ENCODE assay signal across 21 cellular contexts in the genomic region with DNA sequence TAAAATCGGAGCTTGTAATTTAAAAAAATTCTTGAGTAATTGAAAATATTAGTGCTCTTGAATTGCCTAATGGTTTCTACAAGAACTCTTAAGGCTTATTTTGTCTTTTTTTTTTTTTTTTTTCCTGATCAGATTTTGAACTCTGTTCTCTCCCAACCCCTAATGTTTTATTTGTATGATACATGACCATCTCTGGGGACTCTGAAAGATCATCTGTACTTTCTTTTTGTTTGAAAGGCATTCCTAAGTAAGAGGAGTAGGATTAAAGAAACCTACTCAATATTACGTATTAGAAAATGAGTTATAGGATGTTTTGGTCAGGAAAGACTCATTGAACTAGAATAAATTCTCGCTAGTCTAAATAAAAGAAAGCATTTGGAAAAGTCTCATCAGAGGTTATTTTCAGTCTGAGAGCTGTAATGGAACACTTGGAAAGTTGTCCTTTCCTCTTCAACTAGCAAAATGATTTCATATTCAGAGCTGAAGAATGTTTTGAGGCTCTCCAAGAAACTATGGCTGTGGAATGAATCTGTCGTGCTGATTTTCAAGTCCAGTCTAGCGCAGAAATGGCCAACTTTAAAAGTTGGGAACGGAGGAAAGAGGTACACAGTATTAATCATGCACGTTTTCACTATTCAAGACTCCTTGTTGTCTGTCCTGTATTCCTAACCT.
DNase-seq lines count a peak whose midpoint lies in the region; ATAC-seq and TF ChIP-seq lines count a peak whose summit lies in the region.
"Had no signal": no experiment of that assay in that cellular context is flagged by ENCODE, and none has a peak within 500 bp of the region (broad histone marks: within the 10 kb centered on the region; RNA-seq: fewer than 3 reads in every experiment).

No MANE protein-coding gene starts in this region.

- no peaks in the 10 kb centered on the region for H3K4me1 Mint-ChIP-seq in natural killer cell
- H3K4me1 Mint-ChIP-seq: B cell, memory B cell had no signal

- 0 out of 2 replicates have a peak, but pooled peaks cover 2% of the 10 kb centered on the region for H3K9me1 ChIP-seq in IMR-90 (ENCODE audit: insufficient read depth, low read length)

- no peak overlapping the region for H3K4me3 ChIP-seq in IMR-90 (ENCODE audit: insufficient read depth, low read depth, low read length)
- peak overlapping the region in 3 of 4 experiments; percentile 13 to 33 (median 15) for H3K4me3 ChIP-seq in fibroblast of lung (replicated peaks in 1 of 4; ENCODE audit: control extremely low read depth in 1 of 4, insufficient read depth in 1 of 4, low read depth in 3 of 4, low read length in 4 of 4)
- no peak overlapping the region for H3K4me3 ChIP-seq in osteoblast (ENCODE audit: insufficient read depth, low read length)
- H3K4me3 ChIP-seq: upper lobe of left lung had no signal

- H3K79me1 ChIP-seq in IMR-90 (ENCODE audit: low read depth in 1 of 2, low read length in 2 of 2), result peaks cover 0 to 8% of the 10 kb centered on the region in 2 experiments; a peak in 3 of 4 replicates

- H3K18ac ChIP-seq in IMR-90 (ENCODE audit: low read depth, low read length), result peak overlapping the region; percentile 41; the same call in 1 of the 2 replicates

- no peaks in the 10 kb centered on the region for H3K9me3 Mint-ChIP-seq in natural killer cell
- H3K9me3 Mint-ChIP-seq: memory B cell had no signal

- H3K4me1 ChIP-seq in IMR-90 (ENCODE audit: control insufficient read depth, insufficient read depth, low read length), result peaks cover 8% of the 10 kb centered on the region
- H3K4me1 ChIP-seq in fibroblast of lung (ENCODE audit: control insufficient read depth, extremely low read depth, insufficient read depth, low read length), result peaks cover 3% of the 10 kb centered on the region
- H3K4me1 ChIP-seq in osteoblast (ENCODE audit: insufficient read depth, low read length), result no peaks in the 10 kb centered on the region

- intact Hi-C loops in IMR-90 (cut with micrococcal nuclease) (no loop called here), natural killer cell (cut with micrococcal nuclease) (no loop called here)

- no peak overlapping the region for H4K5ac ChIP-seq in IMR-90 (ENCODE audit: low read depth, low read length)

- H2BK5ac ChIP-seq in IMR-90 (ENCODE audit: low read depth, low read length, poor library complexity, severe bottlenecking), result no peak overlapping the region

- peaks cover 11 to 38% of the 10 kb centered on the region in 2 donors for H3K27me3 Mint-ChIP-seq in natural killer cell (ENCODE audit: low read depth in 2 of 2)

- H4K20me1 ChIP-seq in IMR-90 (ENCODE audit: insufficient read depth, low read length), result no peaks in the 10 kb centered on the region
- no peaks in the 10 kb centered on the region for H4K20me1 ChIP-seq in fibroblast of lung (ENCODE audit: control insufficient read depth, extremely low read depth, insufficient read depth, low read length)
- H4K20me1 ChIP-seq in osteoblast (ENCODE audit: insufficient read depth, low read length), result no peaks in the 10 kb centered on the region

- H2AK5ac ChIP-seq in IMR-90 (ENCODE audit: low read depth, low read length), result no peak overlapping the region

- H2BK20ac ChIP-seq in IMR-90 (ENCODE audit: low read depth, low read length), result no peak overlapping the region

- H3K27me3 ChIP-seq in IMR-90 (ENCODE audit: control insufficient read depth, insufficient read depth, low read length) (no peaks in the 10 kb centered on the region), fibroblast of lung (ENCODE audit: control insufficient read depth, insufficient read depth, low read length) (no peaks in the 10 kb centered on the region), osteoblast (ENCODE audit: insufficient read depth, low read length) (no peaks in the 10 kb centered on the region)
- H3K27me3 ChIP-seq: upper lobe of left lung had no signal

- H3K56ac ChIP-seq in IMR-90 (ENCODE audit: extremely low read depth, insufficient read depth, low read length), result no peak overlapping the region

- 80% methylated on average over 1 of the region's 7 CpGs; no CpG with 5 or more reads in 1 of the 2 experiments for WGBS in IMR-90 (ENCODE audit: extremely low coverage in 2 of 2, insufficient read length in 1 of 2), 2 experiments

- no peak overlapping the region for H3K23ac ChIP-seq in IMR-90 (ENCODE audit: low read depth, low read length)

- H3K9me3 ChIP-seq in IMR-90 (ENCODE audit: control insufficient read depth, insufficient read depth, low read length) (no peaks in the 10 kb centered on the region), fibroblast of lung (ENCODE audit: control insufficient read depth, insufficient read depth, low read depth, low read length) (no peaks in the 10 kb centered on the region), osteoblast (ENCODE audit: low read depth, low read length) (no peaks in the 10 kb centered on the region)
- H3K9me3 ChIP-seq: upper lobe of left lung had no signal

- H2AK9ac ChIP-seq in IMR-90 (replicated peaks; ENCODE audit: low read depth, low read length, poor library complexity), result no peak overlapping the region

- CTCF ChIA-PET in IMR-90 (lab: Yijun Ruan, JAX), result interaction anchor here (0.6 to 0.7 kb wide), 2 partner anchors 8 to 45 kb away, joined by 5 to 6 read pairs; no protein-coding TSS in a partner anchor

- no peak for TF ChIP-seq RAD21 in IMR-90 (IDR thresholded peaks at IDR 0.05; ENCODE audit: low read length)

- no peak overlapping the region for H2BK15ac ChIP-seq in IMR-90 (ENCODE audit: low read depth, low read length)

- dilution Hi-C loops in IMR-90 (cut with HindIII; ENCODE audit: low sequenced_read_pairs, unreplicated experiment), result no loop called here

- in situ Hi-C loops in IMR-90 (cut with MboI; ENCODE audit: low sequenced_read_pairs), result no loop called here

- H3K4me2 ChIP-seq in IMR-90 (ENCODE audit: low read depth, low read length), result no peak overlapping the region
- peak overlapping the region; percentile 58 for H3K4me2 ChIP-seq in fibroblast of lung (ENCODE audit: extremely low read depth, insufficient read depth, low read length)
- H3K4me2 ChIP-seq in osteoblast (ENCODE audit: insufficient read depth, low read length), result peak overlapping the region; percentile 5

- POLR2A ChIA-PET in IMR-90 (lab: Charles Lee; ENCODE audit: unreplicated experiment), result interaction anchor here (0.8 kb wide), 1 partner anchor 16 kb away, joined by 8 read pairs; no protein-coding TSS in a partner anchor

- BruUV-seq in IMR-90 (replicated peaks; lab: Mats Ljungman, UMichigan), result no TSS peak

- ATAC-seq in IMR-90 (ENCODE audit: low read depth) (no peak), HG03520 (IDR thresholded peaks at IDR 0.05; ENCODE audit: unreplicated experiment) (no peak), natural killer cell (no peak), HG03280 (IDR thresholded peaks at IDR 0.05; ENCODE audit: unreplicated experiment) (no peak)
- ATAC-seq in stimulated activated naive CD8-positive, alpha-beta T cell treated with anti-CD3 and anti-CD28 coated beads, Interleukin-15, Interleukin-2, amounts not matched to agents 100 U/mL and 50 U/mL, for 24 hours, result no peak

- H2AFZ ChIP-seq in IMR-90 (replicated peaks; ENCODE audit: low read length, poor library complexity), result no peak overlapping the region
- peak overlapping the region; percentile 26 for H2AFZ ChIP-seq in fibroblast of lung (ENCODE audit: low read length)
- no peak overlapping the region for H2AFZ ChIP-seq in osteoblast (ENCODE audit: low read length)

- no peak overlapping the region for H3K14ac ChIP-seq in IMR-90 (replicated peaks; ENCODE audit: low read depth, low read length)

- H3K9ac ChIP-seq in IMR-90 (ENCODE audit: low read depth, low read length) (no peak overlapping the region), fibroblast of lung (ENCODE audit: insufficient read depth, low read length) (no peak overlapping the region)

- no peak overlapping the region for H4K8ac ChIP-seq in IMR-90 (ENCODE audit: low read depth in 2 of 2, low read length in 2 of 2)

- no peak overlapping the region for H4K91ac ChIP-seq in IMR-90 (ENCODE audit: insufficient read depth, low read depth, low read length)

- H3K27ac Mint-ChIP-seq in natural killer cell, result no peak overlapping the region
- H3K27ac Mint-ChIP-seq: B cell, memory B cell had no signal

- H3K4me3 Mint-ChIP-seq in natural killer cell, result no peak overlapping the region
- H3K4me3 Mint-ChIP-seq: B cell, memory B cell had no signal

- no peaks in the 10 kb centered on the region for H3K79me2 ChIP-seq in fibroblast of lung (ENCODE audit: control insufficient read depth, insufficient read depth, low read length)
- peaks cover 17% of the 10 kb centered on the region for H3K79me2 ChIP-seq in osteoblast (ENCODE audit: insufficient read depth, low read length)

- no peak for DNase-seq in IMR-90
- peak in 1 of 2 donors; percentile 37 for DNase-seq in fibroblast of lung (ENCODE audit: low read depth in 2 of 2)
- DNase-seq in osteoblast (ENCODE audit: insufficient read length, low spot score, missing footprints), result no peak
- DNase-seq in natural killer cell, result no peak
- DNase-seq in stimulated activated naive CD8-positive, alpha-beta T cell treated with anti-CD3 and anti-CD28 coated beads, Interleukin-15, Interleukin-2, amounts not matched to agents 100 U/mL and 50 U/mL, for 24 hours, result no peak
- DNase-seq: activated effector memory CD4-positive, alpha-beta T cell treated with Interleukin-2 at 50 U/mL for 16 hours; amniotic stem cell; central memory CD4-positive, alpha-beta T cell; effector CD8-positive, alpha-beta T cell; hippocampal formation; islet precursor cell; Kasumi-1; NCI-H1092 treated with DMSO at 0.1 percent for 48 hours; NCI-H526; stimulated activated CD4-positive, alpha-beta T cell treated with anti-CD3 and anti-CD28 coated beads, Interleukin-15, amount 100 ng/mL, for 24 hours; upper lobe of left lung had no signal

- no peaks in the 10 kb centered on the region for H3K36me3 ChIP-seq in IMR-90 (ENCODE audit: control insufficient read depth, insufficient read depth, low read length)
- no peaks in the 10 kb centered on the region for H3K36me3 ChIP-seq in fibroblast of lung (ENCODE audit: control insufficient read depth, insufficient read depth, low read length)
- H3K36me3 ChIP-seq in osteoblast (ENCODE audit: insufficient read depth, low read length), result no peaks in the 10 kb centered on the region
- H3K36me3 ChIP-seq: upper lobe of left lung had no signal

- no peak overlapping the region for H2BK120ac ChIP-seq in IMR-90 (ENCODE audit: low read depth, low read length)

- no peak for TF ChIP-seq POLR2A in IMR-90 (IDR thresholded peaks at IDR 0.05; ENCODE audit: low read depth, low read length)

- TF ChIP-seq CTCF in IMR-90 (conservative IDR thresholded peaks at IDR 0.05; ENCODE audit: low read depth, low read length) (no peak), fibroblast of lung (conservative IDR thresholded peaks at IDR 0.05 in 1 of 2, IDR thresholded peaks at IDR 0.05 in 1 of 2; ENCODE audit: low read depth in 1 of 2, low read length in 2 of 2) (no peak), osteoblast (IDR thresholded peaks at IDR 0.05; ENCODE audit: extremely low read depth, low read depth, low read length) (no peak), natural killer cell (IDR thresholded peaks at IDR 0.05) (no peak)

- H3K27ac ChIP-seq in IMR-90 (ENCODE audit: insufficient read depth, low read length), result no peak overlapping the region
- H3K27ac ChIP-seq in fibroblast of lung (ENCODE audit: insufficient read depth, low read length), result no peak overlapping the region
- H3K27ac ChIP-seq in osteoblast (ENCODE audit: low read depth, low read length), result no peak overlapping the region
- peak overlapping the region; percentile 82 for H3K27ac ChIP-seq in temporal lobe (ENCODE audit: low read depth, low read length)
- H3K27ac ChIP-seq: upper lobe of left lung had no signal

- H3K4ac ChIP-seq in IMR-90 (ENCODE audit: low read depth, low read length), result no peak overlapping the region

- no peaks in the 10 kb centered on the region for H3K36me3 Mint-ChIP-seq in natural killer cell

Comparison
In these comparisons a context has a peak if more than half of its experiments do, and no peak if none do; other contexts are left out.
1. H3K4me3 ChIP-seq: peak in fibroblast of lung (3 of 4); none in IMR-90 (single experiment) and osteoblast (single experiment).